24 cellular contexts compared by ENCODE assay signal in the genomic region with DNA sequence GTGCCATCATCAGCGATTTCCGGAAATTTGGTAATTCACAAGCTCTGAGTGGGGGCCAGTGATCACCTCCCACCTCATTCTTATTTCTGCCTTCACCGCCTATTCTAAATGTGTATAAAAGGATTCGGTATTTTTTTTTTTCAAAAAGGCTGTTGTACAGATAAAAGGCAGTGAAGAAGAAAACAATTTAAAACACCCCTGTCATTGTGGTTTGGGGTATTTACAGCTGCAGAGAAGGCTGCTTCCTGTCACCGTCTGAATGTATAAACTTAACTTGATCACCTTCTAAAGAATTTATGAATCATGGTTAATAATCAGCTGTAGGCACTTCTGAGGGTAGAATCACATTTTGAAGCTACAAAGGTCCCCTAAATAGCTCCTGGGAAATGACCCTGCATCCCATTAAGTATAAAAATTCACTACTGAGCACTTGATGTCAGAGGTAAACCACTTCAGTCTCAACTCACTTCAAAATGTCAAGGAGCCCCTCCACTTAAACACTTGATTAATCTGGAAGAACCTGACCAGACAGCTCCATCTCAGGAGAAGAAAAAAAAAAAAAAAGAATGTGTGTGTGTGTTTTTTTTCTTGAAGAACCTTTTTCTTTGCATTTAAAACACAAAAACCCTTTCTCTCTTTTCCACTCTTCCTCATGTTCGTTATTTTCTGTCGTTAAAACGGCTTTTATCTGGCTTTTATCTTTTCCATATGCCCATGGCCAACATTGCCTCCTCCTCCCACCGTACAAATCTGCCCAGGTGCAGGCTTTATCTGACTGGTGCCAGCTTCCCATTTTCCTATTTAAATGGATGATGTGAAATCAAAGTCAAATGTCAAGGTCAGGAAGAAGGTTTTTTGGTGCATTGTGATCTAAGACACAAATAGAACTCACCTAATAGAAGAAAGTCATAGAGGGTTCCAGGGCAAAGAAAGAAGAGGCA.
DNase-seq lines count a peak whose midpoint lies in the region; ATAC-seq, FAIRE-seq and TF ChIP-seq lines count a peak whose summit lies in the region.
"Had no signal": no experiment of that assay in that cellular context is flagged by ENCODE, and none has a peak within 500 bp of the region (broad histone marks: within the 10 kb centered on the region; RNA-seq: fewer than 3 reads in every experiment).

No MANE protein-coding gene starts in this region.

- TF ChIP-seq POLR2A in H54 (IDR thresholded peaks at IDR 0.05; ENCODE audit: low read depth, low read length) (no peak), HepG2 (IDR thresholded peaks at IDR 0.05; ENCODE audit: insufficient read depth in 1 of 2, low read depth in 2 of 2, low read length in 2 of 2) (no peak)

- H3K27me3 ChIP-seq in HepG2 (ENCODE audit: control insufficient read depth in 1 of 2, insufficient read depth in 2 of 2, low read length in 2 of 2): no peaks in the 10 kb centered on the region
- H3K27me3 ChIP-seq: brain microvascular endothelial cell, MG63, neutrophil had no signal

- peak overlapping the region in 1 of 2 donors; percentile 30 for H3K27ac Mint-ChIP-seq in stimulated activated naive CD8-positive, alpha-beta T cell treated with anti-CD3 and anti-CD28 coated beads, Interleukin-15, amount 100 ng/mL, for 72 hours
- peak overlapping the region; percentile 66 to 90 (median 87) for H3K27ac Mint-ChIP-seq in immature natural killer cell
- H3K27ac Mint-ChIP-seq: T-helper 17 cell had no signal

- H3K4me1 Mint-ChIP-seq in stimulated activated naive CD8-positive, alpha-beta T cell treated with anti-CD3 and anti-CD28 coated beads, Interleukin-15, amount 100 ng/mL, for 72 hours: peaks cover 5% of the 10 kb centered on the region
- H3K4me1 Mint-ChIP-seq in immature natural killer cell: peaks cover 86 to 98% of the 10 kb centered on the region in 2 donors
- H3K4me1 Mint-ChIP-seq: T-helper 17 cell had no signal

- POLR2A ChIA-PET in HepG2 (lab: Yijun Ruan, JAX): no interaction called here

- H3K79me2 ChIP-seq in HepG2 (ENCODE audit: insufficient read depth, low read length): no peaks in the 10 kb centered on the region

- FAIRE-seq in H54 (lab: Jason Lieb, UNC) (no peak), HepG2 (lab: Jason Lieb, UNC) (no peak)
- FAIRE-seq: A549, endometrium, GM19239, RCC 7860 had no signal

- H4K20me1 ChIP-seq in HepG2 (ENCODE audit: insufficient read depth, low read length): no peaks in the 10 kb centered on the region

- no TSS peak for BruUV-seq in HepG2 (replicated peaks; lab: Mats Ljungman, UMichigan)

- H3K36me3 ChIP-seq in HepG2 (replicated peaks in 1 of 2; ENCODE audit: control insufficient read depth in 1 of 2, insufficient read depth in 2 of 2, low read length in 2 of 2): no peaks in the 10 kb centered on the region
- H3K36me3 ChIP-seq: brain microvascular endothelial cell, left ventricle myocardium inferior, MG63, neutrophil had no signal

- TF ChIP-seq CTCF in HepG2 (CRISPR knock-in tag; IDR thresholded peaks at IDR 0.05): no peak

- DNase-seq in stimulated activated naive CD8-positive, alpha-beta T cell treated with anti-CD3 and anti-CD28 coated beads, Interleukin-15, amount 100 ng/mL, for 72 hours: no peak
- no peak for DNase-seq in stimulated activated naive CD8-positive, alpha-beta T cell treated with anti-CD3 and anti-CD28 coated beads, Interleukin-15, Interleukin-2, amounts not matched to agents 100 U/mL and 50 U/mL, for 24 hours
- peak; percentile 59 for DNase-seq in NCI-H524 treated with DMSO at 0.1 percent for 48 hours (lab: John Stamatoyannopoulos, UW)
- DNase-seq in immature natural killer cell: peak; percentile 48 to 67 (median 61)
- DNase-seq in H54 (ENCODE audit: insufficient read length, low spot score): no peak
- no peak for DNase-seq in NCI-H345 (lab: John Stamatoyannopoulos, UW)
- no peak for DNase-seq in HepG2 (ENCODE audit: low spot score)
- DNase-seq: activated CD8-positive, alpha-beta memory T cell treated with anti-CD3 and anti-CD28 coated beads, Interleukin-2, amount 50 U/mL, for 4 hours; activated effector memory CD4-positive, alpha-beta T cell treated with Interleukin-2 at 50 U/mL for 16 hours; brain microvascular endothelial cell; C1 segment of cervical spinal cord; left ventricle myocardium inferior; MG63; mucosa of descending colon; NCI-H1694; stimulated activated CD4-positive, alpha-beta T cell treated with anti-CD3 and anti-CD28 coated beads, Interleukin-4, amount 100 ng/mL, for 4 hours; T-helper 17 cell had no signal

- H3K9me3 ChIP-seq in HepG2 (ENCODE audit: low read length): peaks cover 57% of the 10 kb centered on the region
- H3K9me3 ChIP-seq: A549, MG63, neutrophil had no signal

- no peaks in the 10 kb centered on the region for H3K36me3 Mint-ChIP-seq in immature natural killer cell

- H3K4me2 ChIP-seq in HepG2 (ENCODE audit: low read depth, low read length): no peak overlapping the region
- H3K4me2 ChIP-seq: A549 had no signal

- H3K9me3 Mint-ChIP-seq in stimulated activated naive CD8-positive, alpha-beta T cell treated with anti-CD3 and anti-CD28 coated beads, Interleukin-15, amount 100 ng/mL, for 72 hours: peaks cover 0 to 2% of the 10 kb centered on the region in 2 donors
- H3K9me3 Mint-ChIP-seq in immature natural killer cell: peaks cover 0 to 2% (median 0%) of the 10 kb centered on the region in 6 donors

- no peak overlapping the region for H3K27ac ChIP-seq in HepG2 (ENCODE audit: extremely low read length, insufficient read depth, low read length)
- H3K27ac ChIP-seq: A549, brain microvascular endothelial cell, coronary artery, left ventricle myocardium inferior, neutrophil had no signal

- CTCF ChIA-PET in HepG2 (lab: Yijun Ruan, JAX; ENCODE audit: low intra/inter-chr PET ratio, low total read pairs): no interaction called here

- 21% methylated on average over 9 of the region's 9 CpGs for WGBS in HepG2 (ENCODE audit: low lambda C conversion rate)

- H3K9ac ChIP-seq in HepG2 (ENCODE audit: insufficient read depth, low read depth, low read length): no peak overlapping the region

- no peaks in the 10 kb centered on the region for H3K27me3 Mint-ChIP-seq in stimulated activated naive CD8-positive, alpha-beta T cell treated with anti-CD3 and anti-CD28 coated beads, Interleukin-15, amount 100 ng/mL, for 72 hours
- H3K27me3 Mint-ChIP-seq in immature natural killer cell (ENCODE audit: low read depth in 3 of 3): peaks cover under 1 to 5% (median 4%) of the 10 kb centered on the region in 3 donors
- H3K27me3 Mint-ChIP-seq: T-helper 17 cell had no signal

- in situ Hi-C loops in HepG2 (cut with HindIII; ENCODE audit: extremely low pct_ligation_motif_present, low pct_unique_long_range_greater_than_20kb): no loop called here

- H3K4me1 ChIP-seq in HepG2 (ENCODE audit: insufficient read depth, low read length): no peaks in the 10 kb centered on the region
- H3K4me1 ChIP-seq: A549, left ventricle myocardium inferior had no signal

- peak; percentile 27 for ATAC-seq in stimulated activated naive CD8-positive, alpha-beta T cell treated with anti-CD3 and anti-CD28 coated beads, Interleukin-15, amount 100 ng/mL, for 72 hours
- ATAC-seq in stimulated activated naive CD8-positive, alpha-beta T cell treated with anti-CD3 and anti-CD28 coated beads, Interleukin-15, Interleukin-2, amounts not matched to agents 100 U/mL and 50 U/mL, for 24 hours: no peak
- ATAC-seq in HepG2 (no peak), GM21737 (IDR thresholded peaks at IDR 0.05; ENCODE audit: unreplicated experiment) (no peak)
- ATAC-seq: A549, mucosa of descending colon, T-helper 17 cell had no signal

- no peak for TF ChIP-seq RAD21 in HepG2 (CRISPR knock-in tag; IDR thresholded peaks at IDR 0.05)

- peak overlapping the region in 1 of 2 donors; percentile 25 for H3K4me3 Mint-ChIP-seq in stimulated activated naive CD8-positive, alpha-beta T cell treated with anti-CD3 and anti-CD28 coated beads, Interleukin-15, amount 100 ng/mL, for 72 hours
- peak overlapping the region; percentile 66 to 81 (median 77) for H3K4me3 Mint-ChIP-seq in immature natural killer cell
- H3K4me3 Mint-ChIP-seq: T-helper 17 cell had no signal

- intact Hi-C loops in HepG2 (cut with micrococcal nuclease; ENCODE audit: unreplicated experiment): no loop called here

- TF ChIP-seq EP300 in HepG2 (IDR thresholded peaks at IDR 0.05; ENCODE audit: low read depth in 2 of 2, low read length in 2 of 2): no peak
- TF ChIP-seq EP300 in HepG2 (CRISPR knock-in tag; IDR thresholded peaks at IDR 0.05; ENCODE audit: borderline replicate concordance): no peak

- H3K4me3 ChIP-seq in HepG2 (replicated peaks in 1 of 3; ENCODE audit: insufficient read depth in 1 of 3, low read depth in 2 of 3, low read length in 3 of 3): no peak overlapping the region
- H3K4me3 ChIP-seq: A549, coronary artery, left ventricle myocardium inferior, MG63, mucosa of descending colon had no signal

- no peak overlapping the region for H2AFZ ChIP-seq in HepG2 (ENCODE audit: low read length)

TF ChIP-seq in HepG2, 621 proteins besides CTCF, POLR2A, EP300 and RAD21 (continues in another document):
- TF ChIP-seq ZNF674 (CRISPR knock-in tag; IDR thresholded peaks at IDR 0.05; ENCODE audit: low read depth) (no peak), GATA4 (IDR thresholded peaks at IDR 0.05; ENCODE audit: borderline replicate concordance, low read depth) (no peak), HDAC6 (IDR thresholded peaks at IDR 0.05; ENCODE audit: low read depth, low read length) (no peak), ZMYM3 (CRISPR knock-in tag; IDR thresholded peaks at IDR 0.05) (no peak), EZH2 (conservative IDR thresholded peaks at IDR 0.05; ENCODE audit: low read depth, low read length) (no peak), ZNF180 (CRISPR knock-in tag; IDR thresholded peaks at IDR 0.05; ENCODE audit: borderline replicate concordance, low read depth) (no peak)
- TF ChIP-seq, protein P1, sequence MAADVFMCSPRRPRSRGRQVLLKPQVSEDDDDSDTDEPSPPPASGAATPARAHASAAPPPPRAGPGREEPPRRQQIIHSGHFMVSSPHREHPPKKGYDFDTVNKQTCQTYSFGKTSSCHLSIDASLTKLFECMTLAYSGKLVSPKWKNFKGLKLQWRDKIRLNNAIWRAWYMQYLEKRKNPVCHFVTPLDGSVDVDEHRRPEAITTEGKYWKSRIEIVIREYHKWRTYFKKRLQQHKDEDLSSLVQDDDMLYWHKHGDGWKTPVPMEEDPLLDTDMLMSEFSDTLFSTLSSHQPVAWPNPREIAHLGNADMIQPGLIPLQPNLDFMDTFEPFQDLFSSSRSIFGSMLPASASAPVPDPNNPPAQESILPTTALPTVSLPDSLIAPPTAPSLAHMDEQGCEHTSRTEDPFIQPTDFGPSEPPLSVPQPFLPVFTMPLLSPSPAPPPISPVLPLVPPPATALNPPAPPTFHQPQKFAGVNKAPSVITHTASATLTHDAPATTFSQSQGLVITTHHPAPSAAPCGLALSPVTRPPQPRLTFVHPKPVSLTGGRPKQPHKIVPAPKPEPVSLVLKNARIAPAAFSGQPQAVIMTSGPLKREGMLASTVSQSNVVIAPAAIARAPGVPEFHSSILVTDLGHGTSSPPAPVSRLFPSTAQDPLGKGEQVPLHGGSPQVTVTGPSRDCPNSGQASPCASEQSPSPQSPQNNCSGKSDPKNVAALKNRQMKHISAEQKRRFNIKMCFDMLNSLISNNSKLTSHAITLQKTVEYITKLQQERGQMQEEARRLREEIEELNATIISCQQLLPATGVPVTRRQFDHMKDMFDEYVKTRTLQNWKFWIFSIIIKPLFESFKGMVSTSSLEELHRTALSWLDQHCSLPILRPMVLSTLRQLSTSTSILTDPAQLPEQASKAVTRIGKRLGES (CRISPR knock-in tag; IDR thresholded peaks at IDR 0.05; ENCODE audit: borderline replicate concordance): no peak

Comparison
In these comparisons a context has a peak if more than half of its experiments do, and no peak if none do; other contexts are left out.
1. DNase-seq: peak in NCI-H524 treated with DMSO at 0.1 percent for 48 hours (single experiment) and immature natural killer cell (3 of 3); none in stimulated activated naive CD8-positive, alpha-beta T cell treated with anti-CD3 and anti-CD28 coated beads, Interleukin-15, amount 100 ng/mL, for 72 hours (0 of 2), stimulated activated naive CD8-positive, alpha-beta T cell treated with anti-CD3 and anti-CD28 coated beads, Interleukin-15, Interleukin-2, amounts not matched to agents 100 U/mL and 50 U/mL, for 24 hours (single experiment), H54 (single experiment), NCI-H345 (single experiment) and HepG2 (single experiment).